Comparison of ENCODE assay signal across 1 cellular context in the genomic region with DNA sequence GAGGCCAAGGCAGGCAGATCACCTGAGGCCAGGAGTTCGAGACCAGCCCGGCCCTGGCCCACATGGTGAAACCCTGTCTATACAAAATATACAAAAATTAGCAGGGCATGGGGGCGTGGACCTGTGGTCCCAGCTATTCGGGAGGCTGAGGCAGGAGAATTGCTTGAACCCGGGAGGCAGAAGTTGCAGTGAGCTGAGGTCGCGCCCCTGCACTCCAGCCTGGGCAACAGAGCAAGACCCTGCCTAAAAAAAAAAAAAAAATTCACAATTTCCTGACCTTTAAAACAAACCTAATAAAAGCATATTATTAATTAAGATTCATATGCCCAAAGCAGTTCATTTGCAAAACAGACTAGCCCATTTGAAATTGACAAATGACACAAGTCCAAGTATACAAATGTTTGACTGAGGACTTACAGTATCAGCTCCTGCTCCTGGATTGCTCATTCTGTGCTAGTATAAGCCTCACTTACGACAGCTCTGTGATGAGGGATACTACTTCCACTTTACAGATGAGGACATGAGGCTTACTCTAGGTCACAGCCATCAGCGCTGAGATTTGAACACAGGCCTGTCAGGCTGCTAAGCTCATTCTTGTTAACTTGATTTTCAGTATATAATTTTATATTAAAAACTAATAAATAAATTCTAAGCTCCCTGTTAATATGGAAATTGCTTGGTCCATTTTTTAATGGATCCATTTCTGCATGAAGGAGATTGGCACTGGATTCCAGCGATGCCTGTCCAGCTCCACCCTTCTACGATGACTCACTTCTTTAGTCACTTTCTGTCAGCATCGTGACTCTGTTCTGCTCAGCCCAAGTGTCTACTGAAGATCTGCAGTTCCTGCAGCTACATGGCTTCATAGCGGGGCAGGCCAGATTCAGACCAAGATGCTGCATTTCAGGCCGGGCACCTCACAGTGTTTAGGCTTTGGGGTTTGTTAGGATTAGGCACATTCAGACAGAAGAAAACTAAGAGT.
TF ChIP-seq lines count a peak whose summit lies in the region.

No MANE protein-coding gene starts in this region.

TF ChIP-seq in SK-N-SH treated with all-trans-retinoic acid at 6 μM for 48 hours, 23 proteins besides CTCF, POLR2A, EP300 and RAD21 (continued from another document):
- TF ChIP-seq, protein P1, sequence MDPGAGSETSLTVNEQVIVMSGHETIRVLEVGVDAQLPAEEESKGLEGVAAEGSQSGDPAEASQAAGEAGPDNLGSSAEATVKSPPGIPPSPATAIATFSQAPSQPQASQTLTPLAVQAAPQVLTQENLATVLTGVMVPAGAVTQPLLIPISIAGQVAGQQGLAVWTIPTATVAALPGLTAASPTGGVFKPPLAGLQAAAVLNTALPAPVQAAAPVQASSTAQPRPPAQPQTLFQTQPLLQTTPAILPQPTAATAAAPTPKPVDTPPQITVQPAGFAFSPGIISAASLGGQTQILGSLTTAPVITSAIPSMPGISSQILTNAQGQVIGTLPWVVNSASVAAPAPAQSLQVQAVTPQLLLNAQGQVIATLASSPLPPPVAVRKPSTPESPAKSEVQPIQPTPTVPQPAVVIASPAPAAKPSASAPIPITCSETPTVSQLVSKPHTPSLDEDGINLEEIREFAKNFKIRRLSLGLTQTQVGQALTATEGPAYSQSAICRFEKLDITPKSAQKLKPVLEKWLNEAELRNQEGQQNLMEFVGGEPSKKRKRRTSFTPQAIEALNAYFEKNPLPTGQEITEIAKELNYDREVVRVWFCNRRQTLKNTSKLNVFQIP (CRISPR knock-in tag; IDR thresholded peaks at IDR 0.05; ENCODE audit: borderline replicate concordance, low read depth), result no peak
- TF ChIP-seq ZNF565 (CRISPR knock-in tag; conservative IDR thresholded peaks at IDR 0.05; ENCODE audit: low read depth) (no peak), ZFP30 (CRISPR knock-in tag; IDR thresholded peaks at IDR 0.05) (no peak), ZNF8 (CRISPR knock-in tag; IDR thresholded peaks at IDR 0.05) (no peak), RARB (CRISPR knock-in tag; IDR thresholded peaks at IDR 0.05) (no peak), ZNF70 (CRISPR knock-in tag; IDR thresholded peaks at IDR 0.05) (no peak), ARNTL (CRISPR knock-in tag; IDR thresholded peaks at IDR 0.05; ENCODE audit: borderline replicate concordance, low read depth) (no peak)
